In genomic region chr21:26842300-26842699, GRCh38 we compare ENCODE assay signal across 8 cellular contexts. TPM values are rescaled to one million over a fixed set of nuclear protein-coding genes. Genes with fewer than 3 reads are reported as not detected.
A peak's percentile ranks its signal among the peaks of the same experiment; 100 is the strongest.
DNase-seq lines count a peak whose midpoint lies in the region; ATAC-seq and TF ChIP-seq lines count a peak whose summit lies in the region.

No MANE protein-coding gene starts in this region.

- H3K4me3 Mint-ChIP-seq in activated CD4-positive, alpha-beta T cell treated with anti-CD3 and anti-CD28 coated beads for 36 hours: no peak overlapping the region

- H3K27ac ChIP-seq in right atrium auricular region (peak overlapping the region; percentile 92 to 99), mucosa of rectum (ENCODE audit: low read depth in 2 of 2, low read length in 2 of 2) (peak overlapping the region in 1 of 2 donors; percentile 21)

- H3K9ac ChIP-seq in mucosa of rectum (ENCODE audit: low read depth in 1 of 2, low read length in 2 of 2): peak overlapping the region in 1 of 2 donors; percentile 26

- H3K9me3 ChIP-seq in right atrium auricular region (no peaks in the 10 kb centered on the region), mucosa of rectum (ENCODE audit: control insufficient read depth in 2 of 2, low read length in 2 of 2) (no peaks in the 10 kb centered on the region)

- H3K27me3 ChIP-seq in right atrium auricular region (no peaks in the 10 kb centered on the region), mucosa of rectum (ENCODE audit: control insufficient read depth in 2 of 2, insufficient read depth in 2 of 2, low read length in 2 of 2) (peaks cover 10 to 32% of the 10 kb centered on the region in 2 donors)

- POLR2A ChIA-PET in activated CD4-positive, alpha-beta T cell treated with anti-CD3 and anti-CD28 coated beads for 36 hours (lab: Charles Lee): no interaction called here

- H3K4me1 Mint-ChIP-seq in activated CD4-positive, alpha-beta T cell treated with anti-CD3 and anti-CD28 coated beads for 36 hours: peaks cover 26% of the 10 kb centered on the region

- no peaks in the 10 kb centered on the region for H3K36me3 Mint-ChIP-seq in activated CD4-positive, alpha-beta T cell treated with anti-CD3 and anti-CD28 coated beads for 36 hours (ENCODE audit: low read depth)

- ATAC-seq in HG03354 (IDR thresholded peaks at IDR 0.05; ENCODE audit: poor library complexity, severe bottlenecking, unreplicated experiment) (no peak), HG03135 (IDR thresholded peaks at IDR 0.05; ENCODE audit: unreplicated experiment) (no peak)
- no peak for ATAC-seq in activated CD4-positive, alpha-beta T cell treated with anti-CD3 and anti-CD28 coated beads for 36 hours

- TF ChIP-seq CTCF in right atrium auricular region (IDR thresholded peaks at IDR 0.05) (no peak), choroid plexus epithelial cell (conservative IDR thresholded peaks at IDR 0.05; ENCODE audit: low read depth, low read length) (no peak)

- peaks cover 65% of the 10 kb centered on the region for H3K27me3 Mint-ChIP-seq in activated CD4-positive, alpha-beta T cell treated with anti-CD3 and anti-CD28 coated beads for 36 hours

- H3K4me3 ChIP-seq in right atrium auricular region: peak overlapping the region; percentile 72 to 82
- H3K4me3 ChIP-seq in choroid plexus epithelial cell (ENCODE audit: low read depth, low read length): peak overlapping the region; percentile 72
- H3K4me3 ChIP-seq in mucosa of rectum (ENCODE audit: low read length in 2 of 2): peak overlapping the region; percentile 73 to 79

- CTCF ChIA-PET in activated CD4-positive, alpha-beta T cell treated with anti-CD3 and anti-CD28 coated beads for 36 hours (lab: Charles Lee): interaction anchor here (0.6 kb wide), 1 partner anchor 317 kb away, joined by 4 read pairs; no protein-coding TSS in a partner anchor

- H3K36me3 ChIP-seq in right atrium auricular region (peaks cover 68% of the 10 kb centered on the region), mucosa of rectum (ENCODE audit: control insufficient read depth in 2 of 2, insufficient read depth in 2 of 2, low read length in 2 of 2) (peaks cover 0 to 5% of the 10 kb centered on the region in 2 donors)

- intact Hi-C loops in cardiac septum (cut with DNase I): loop anchor here (2.0 to 10.0 kb wide), 4 partner anchors 45 to 1793 kb away; no protein-coding TSS in a partner anchor
- intact Hi-C loops in posterior vena cava (cut with DNase I): loop anchor here in 1 of 2 donors (5.0 kb wide), 1 partner anchor 60 kb away; no protein-coding TSS in a partner anchor
- intact Hi-C loops in activated CD4-positive, alpha-beta T cell treated with anti-CD3 and anti-CD28 coated beads for 36 hours (cut with DNase I, micrococcal nuclease): loop anchor here (10.0 kb wide), 2 partner anchors 1213 to 1673 kb away; no protein-coding TSS in a partner anchor

- H3K27ac Mint-ChIP-seq in activated CD4-positive, alpha-beta T cell treated with anti-CD3 and anti-CD28 coated beads for 36 hours: no peak overlapping the region

- DNase-seq in right atrium auricular region (ENCODE audit: low spot score) (no peak), cardiac septum (ENCODE audit: low spot score) (no peak), choroid plexus epithelial cell (ENCODE audit: low read depth) (peak; percentile 40), posterior vena cava (ENCODE audit: low spot score) (no peak)
- no peak for DNase-seq in activated CD4-positive, alpha-beta T cell treated with anti-CD3 and anti-CD28 coated beads for 36 hours

- H3K9me3 Mint-ChIP-seq in activated CD4-positive, alpha-beta T cell treated with anti-CD3 and anti-CD28 coated beads for 36 hours (ENCODE audit: low read depth): no peaks in the 10 kb centered on the region

- H3K4me1 ChIP-seq in right atrium auricular region (peaks cover 0 to 46% of the 10 kb centered on the region in 2 donors), mucosa of rectum (ENCODE audit: control insufficient read depth in 2 of 2, insufficient read depth in 2 of 2, low read length in 2 of 2) (peaks cover 11 to 14% of the 10 kb centered on the region in 2 donors)

RNA-seq across cellular contexts. Expression of gene ADAMTS1, which starts 2.9 kb away (rescaled TPM):
- total RNA-seq in right atrium auricular region (10 to 100 TPM; 65.9 to 89.7 TPM), cardiac septum (92.5 TPM), posterior vena cava (100 to 1,000 TPM; 216 to 406 TPM)
- not detected for total RNA-seq in activated CD4-positive, alpha-beta T cell treated with anti-CD3 and anti-CD28 coated beads for 36 hours

Comparison
In these comparisons a context has a peak if more than half of its experiments do, and no peak if none do; other contexts are left out.
1. RNA of gene ADAMTS1, which starts 2.9 kb away (total RNA-seq): 216 to 406 TPM in posterior vena cava, 92.5 TPM in cardiac septum (single experiment) and 65.9 to 89.7 TPM in right atrium auricular region; not detected in activated CD4-positive, alpha-beta T cell treated with anti-CD3 and anti-CD28 coated beads for 36 hours; every median in the first group is over 10 times any median in the second.
2. Peak in every context shown above with its lines, with median percentiles within 50 percentile points of each other: H3K4me3 ChIP-seq.